Comparison of ENCODE assay signal across 1 cellular context in the genomic region with DNA sequence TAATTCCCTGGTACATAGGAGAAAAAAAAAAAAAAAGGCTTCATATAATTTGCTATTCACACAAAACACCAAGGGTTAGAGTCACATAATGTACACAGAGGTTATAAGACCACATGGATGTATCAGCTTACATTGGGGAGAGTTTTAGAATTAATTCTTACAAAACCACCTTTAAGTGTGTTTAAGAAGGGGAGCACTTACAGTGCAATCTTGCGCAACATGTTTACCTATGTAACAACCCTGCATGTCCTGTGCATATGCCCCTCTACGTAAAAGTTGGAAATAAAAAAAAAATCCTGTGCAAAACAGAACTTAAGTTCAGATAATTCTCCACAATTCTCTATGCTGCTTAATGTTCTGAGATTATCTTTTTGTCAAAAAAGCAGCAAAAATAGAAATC.
TF ChIP-seq lines count a peak whose summit lies in the region.

No MANE protein-coding gene starts in this region.

TF ChIP-seq in HEK293, 187 proteins besides CTCF, POLR2A, EP300 and RAD21:
- TF ChIP-seq, protein P1, sequence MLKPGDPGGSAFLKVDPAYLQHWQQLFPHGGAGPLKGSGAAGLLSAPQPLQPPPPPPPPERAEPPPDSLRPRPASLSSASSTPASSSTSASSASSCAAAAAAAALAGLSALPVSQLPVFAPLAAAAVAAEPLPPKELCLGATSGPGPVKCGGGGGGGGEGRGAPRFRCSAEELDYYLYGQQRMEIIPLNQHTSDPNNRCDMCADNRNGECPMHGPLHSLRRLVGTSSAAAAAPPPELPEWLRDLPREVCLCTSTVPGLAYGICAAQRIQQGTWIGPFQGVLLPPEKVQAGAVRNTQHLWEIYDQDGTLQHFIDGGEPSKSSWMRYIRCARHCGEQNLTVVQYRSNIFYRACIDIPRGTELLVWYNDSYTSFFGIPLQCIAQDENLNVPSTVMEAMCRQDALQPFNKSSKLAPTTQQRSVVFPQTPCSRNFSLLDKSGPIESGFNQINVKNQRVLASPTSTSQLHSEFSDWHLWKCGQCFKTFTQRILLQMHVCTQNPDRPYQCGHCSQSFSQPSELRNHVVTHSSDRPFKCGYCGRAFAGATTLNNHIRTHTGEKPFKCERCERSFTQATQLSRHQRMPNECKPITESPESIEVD (tag by site-specific recombination; IDR thresholded peaks at IDR 0.05): peak; percentile 68
- no peak for TF ChIP-seq ZNF23 (tag by site-specific recombination; IDR thresholded peaks at IDR 0.05; ENCODE audit: borderline replicate concordance)
- TF ChIP-seq, protein P2, sequence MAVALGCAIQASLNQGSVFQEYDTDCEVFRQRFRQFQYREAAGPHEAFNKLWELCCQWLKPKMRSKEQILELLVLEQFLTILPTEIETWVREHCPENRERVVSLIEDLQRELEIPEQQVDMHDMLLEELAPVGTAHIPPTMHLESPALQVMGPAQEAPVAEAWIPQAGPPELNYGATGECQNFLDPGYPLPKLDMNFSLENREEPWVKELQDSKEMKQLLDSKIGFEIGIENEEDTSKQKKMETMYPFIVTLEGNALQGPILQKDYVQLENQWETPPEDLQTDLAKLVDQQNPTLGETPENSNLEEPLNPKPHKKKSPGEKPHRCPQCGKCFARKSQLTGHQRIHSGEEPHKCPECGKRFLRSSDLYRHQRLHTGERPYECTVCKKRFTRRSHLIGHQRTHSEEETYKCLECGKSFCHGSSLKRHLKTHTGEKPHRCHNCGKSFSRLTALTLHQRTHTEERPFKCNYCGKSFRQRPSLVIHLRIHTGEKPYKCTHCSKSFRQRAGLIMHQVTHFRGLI (tag by site-specific recombination; IDR thresholded peaks at IDR 0.05): no peak
- no peak for TF ChIP-seq ZNF112 (tag by site-specific recombination; IDR thresholded peaks at IDR 0.05)
- no peak for TF ChIP-seq ZNF214 (tag by site-specific recombination; IDR thresholded peaks at IDR 0.05; ENCODE audit: borderline replicate concordance)
